In the genomic region with DNA sequence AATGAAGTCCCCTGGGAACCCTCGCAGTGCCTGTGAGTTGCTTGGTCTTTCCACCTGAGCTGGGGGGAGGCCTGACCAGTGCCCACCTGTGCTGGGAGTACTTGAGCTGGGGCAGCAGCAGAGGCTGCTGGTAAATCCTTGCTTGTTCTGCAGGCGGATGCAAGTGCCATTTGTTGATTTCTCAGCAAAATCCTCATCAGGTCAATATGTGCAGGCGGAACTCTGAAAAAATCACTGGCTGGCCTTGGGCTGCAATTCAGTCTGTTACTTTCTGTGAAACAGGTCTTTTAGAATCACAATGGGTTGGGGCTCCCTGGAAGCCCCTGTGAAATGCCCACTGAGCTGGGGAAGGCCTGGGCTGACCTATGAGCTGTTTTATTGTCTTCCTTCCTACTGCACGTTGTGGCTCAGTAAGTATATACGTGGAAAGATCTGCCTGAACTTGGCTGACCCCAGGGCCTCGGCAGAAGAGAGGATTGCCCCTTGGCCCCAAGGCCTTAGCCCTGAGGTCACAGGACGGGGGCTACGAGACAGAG, we compare ENCODE assay signal across 22 cellular contexts.
"Had no signal": no experiment of that assay in that cellular context is flagged by ENCODE, and none has a peak within 500 bp of the region (broad histone marks: within the 10 kb centered on the region; RNA-seq: fewer than 3 reads in every experiment).

No MANE protein-coding gene starts in this region.

- H3K27me3 Mint-ChIP-seq: activated CD4-positive, alpha-beta T cell treated with anti-CD3 and anti-CD28 coated beads, Interleukin-2, amount 10 ng/mL, durations not matched to agents 7 days and 5 days; activated T-cell treated with anti-CD3 and anti-CD28 coated beads, Interleukin-2, amount 50 U/mL, for 24 hours; T-helper 17 cell had no signal

- H3K4me3 Mint-ChIP-seq: activated CD4-positive, alpha-beta memory T cell treated with anti-CD3 and anti-CD28 coated beads, Interleukin-2, amount 10 ng/mL, durations not matched to agents 7 days and 5 days; activated CD4-positive, alpha-beta T cell treated with anti-CD3 and anti-CD28 coated beads, Interleukin-2, amount 10 ng/mL, durations not matched to agents 7 days and 5 days; activated T-cell treated with anti-CD3 and anti-CD28 coated beads, Interleukin-2, amount 50 U/mL, for 24 hours; effector memory CD8-positive, alpha-beta T cell; naive B cell; T-helper 17 cell had no signal

- DNase-seq: activated CD4-positive, alpha-beta memory T cell treated with anti-CD3 and anti-CD28 coated beads, Interleukin-2, amount 10 ng/mL, durations not matched to agents 7 days and 5 days; activated CD4-positive, alpha-beta T cell treated with anti-CD3 and anti-CD28 coated beads for 1 hour; activated CD4-positive, alpha-beta T cell treated with anti-CD3 and anti-CD28 coated beads, Interleukin-2, amount 10 ng/mL, durations not matched to agents 7 days and 5 days; activated CD8-positive, alpha-beta memory T cell treated with anti-CD3 and anti-CD28 coated beads, Interleukin-2, amount 50 U/mL, for 48 hours; activated gamma-delta T cell; activated naive CD4-positive, alpha-beta T cell treated with anti-CD3 and anti-CD28 coated beads, Interleukin-2, amount 50 U/mL, for 16 hours; activated T-cell treated with anti-CD3 and anti-CD28 coated beads, Interleukin-2, amount 50 U/mL, for 24 hours; amniotic stem cell; brain microvascular endothelial cell; cortex of kidney; effector memory CD8-positive, alpha-beta T cell; heart left ventricle; hypothalamus; mammary epithelial cell; naive B cell; right lobe of liver; stimulated activated CD4-positive, alpha-beta T cell treated with anti-CD3 and anti-CD28 coated beads, Interleukin-2, amount 100 ng/mL, for 48 hours; stimulated activated naive CD4-positive, alpha-beta T cell treated with Interleukin-2 at 50 U/mL for 16 hours; T-helper 17 cell; T1000; transverse colon; WERI-Rb-1 had no signal

- H3K27ac Mint-ChIP-seq: activated CD4-positive, alpha-beta memory T cell treated with anti-CD3 and anti-CD28 coated beads, Interleukin-2, amount 10 ng/mL, durations not matched to agents 7 days and 5 days; activated CD4-positive, alpha-beta T cell treated with anti-CD3 and anti-CD28 coated beads, Interleukin-2, amount 10 ng/mL, durations not matched to agents 7 days and 5 days; activated T-cell treated with anti-CD3 and anti-CD28 coated beads, Interleukin-2, amount 50 U/mL, for 24 hours; effector memory CD8-positive, alpha-beta T cell; naive B cell; T-helper 17 cell had no signal

- H3K4me1 Mint-ChIP-seq: activated CD4-positive, alpha-beta memory T cell treated with anti-CD3 and anti-CD28 coated beads, Interleukin-2, amount 10 ng/mL, durations not matched to agents 7 days and 5 days; activated CD4-positive, alpha-beta T cell treated with anti-CD3 and anti-CD28 coated beads, Interleukin-2, amount 10 ng/mL, durations not matched to agents 7 days and 5 days; naive B cell; T-helper 17 cell had no signal

- H3K36me3 Mint-ChIP-seq: naive B cell had no signal

- ATAC-seq: effector memory CD8-positive, alpha-beta T cell; heart left ventricle; T-helper 17 cell had no signal

- H3K9me3 Mint-ChIP-seq: activated CD4-positive, alpha-beta memory T cell treated with anti-CD3 and anti-CD28 coated beads, Interleukin-2, amount 10 ng/mL, durations not matched to agents 7 days and 5 days; activated T-cell treated with anti-CD3 and anti-CD28 coated beads, Interleukin-2, amount 50 U/mL, for 24 hours had no signal
